ENCODE assay signal across 8 cellular contexts in the genomic region with DNA sequence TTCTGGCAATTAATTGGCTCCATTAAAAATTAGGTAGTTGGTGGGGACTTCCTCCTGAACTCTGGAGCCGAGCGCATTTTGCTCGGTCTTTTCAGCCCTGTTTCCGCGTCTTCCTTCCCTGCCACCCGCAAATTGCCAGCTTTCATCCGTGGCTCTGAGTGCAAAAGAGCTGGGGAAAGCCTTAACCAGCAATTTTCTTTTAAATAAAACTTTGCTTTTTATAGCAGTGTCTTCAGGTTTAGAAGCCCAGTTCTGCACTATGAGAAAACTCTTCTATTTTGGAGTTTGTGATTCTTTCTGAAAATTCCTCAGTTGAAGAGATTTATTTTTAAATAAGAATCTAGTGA. TPM values are rescaled to one million over a fixed set of nuclear protein-coding genes. Genes with fewer than 3 reads are reported as not detected.
DNase-seq lines count a peak whose midpoint lies in the region; ATAC-seq and TF ChIP-seq lines count a peak whose summit lies in the region.

No MANE protein-coding gene starts in this region.

- H3K9me3 Mint-ChIP-seq in CD8-positive, alpha-beta T cell: no peaks in the 10 kb centered on the region
- H3K9me3 Mint-ChIP-seq in nephron: no peaks in the 10 kb centered on the region

- peaks cover 53% of the 10 kb centered on the region for H3K4me1 Mint-ChIP-seq in CD8-positive, alpha-beta T cell (ENCODE audit: low read depth)
- peaks cover 37% of the 10 kb centered on the region for H3K4me1 Mint-ChIP-seq in nephron

- H3K4me3 Mint-ChIP-seq in CD8-positive, alpha-beta T cell: peak overlapping the region; percentile 97
- H3K4me3 Mint-ChIP-seq in nephron: peak overlapping the region; percentile 98 to 99 (median 99)

- POLR2A ChIA-PET in CD8-positive, alpha-beta T cell (lab: Charles Lee): interaction anchor here (0.9 to 1.9 kb wide), 8 partner anchors 9 to 153 kb away, joined by 3 to 9 read pairs (median 3); a partner anchor contains a TSS

- H3K36me3 Mint-ChIP-seq in CD8-positive, alpha-beta T cell: peaks cover 17% of the 10 kb centered on the region
- H3K36me3 Mint-ChIP-seq in nephron (ENCODE audit: low read depth): peaks cover 7% of the 10 kb centered on the region

- CTCF ChIA-PET in CD8-positive, alpha-beta T cell (lab: Charles Lee): interaction anchor here (1.0 to 1.1 kb wide), 3 partner anchors 20 to 155 kb away, joined by 3 to 6 read pairs (median 3); no protein-coding TSS in a partner anchor

- H3K36me3 ChIP-seq in CD8-positive, alpha-beta T cell (ENCODE audit: insufficient read depth, low read length): no peaks in the 10 kb centered on the region

- H3K27ac Mint-ChIP-seq in CD8-positive, alpha-beta T cell: peak overlapping the region; percentile 99
- H3K27ac Mint-ChIP-seq in nephron: peak overlapping the region; percentile 86 to 99 (median 99)

- H3K27ac ChIP-seq in CD8-positive, alpha-beta T cell (ENCODE audit: low read depth, low read length): peak overlapping the region; percentile 72
- H3K27ac ChIP-seq in dorsolateral prefrontal cortex: peak overlapping the region; percentile 68 to 99 (median 96)

- no peaks in the 10 kb centered on the region for H3K9me3 ChIP-seq in CD8-positive, alpha-beta T cell (ENCODE audit: low read length)

- peaks cover 31% of the 10 kb centered on the region for H3K4me1 ChIP-seq in CD8-positive, alpha-beta T cell (ENCODE audit: insufficient read depth, low read length)

- H3K27me3 Mint-ChIP-seq in CD8-positive, alpha-beta T cell (ENCODE audit: low read depth): no peaks in the 10 kb centered on the region
- no peaks in the 10 kb centered on the region for H3K27me3 Mint-ChIP-seq in nephron (ENCODE audit: low read depth)

- no peak for ATAC-seq in CD8-positive, alpha-beta T cell
- ATAC-seq in HG02852 (IDR thresholded peaks at IDR 0.05; ENCODE audit: unreplicated experiment): no peak

- intact Hi-C loops in CD8-positive, alpha-beta T cell (cut with DNase I, micrococcal nuclease): loop anchor here (1.0 to 10.0 kb wide), 11 partner anchors 20 to 1651 kb away; a partner anchor contains a TSS
- intact Hi-C loops in dorsolateral prefrontal cortex (cut with DNase I): loop anchor here (1.0 to 5.0 kb wide), 6 partner anchors 20 to 234 kb away; a partner anchor contains a TSS

- H3K4me3 ChIP-seq in CD8-positive, alpha-beta T cell (ENCODE audit: low read depth, low read length): peak overlapping the region; percentile 64
- peak overlapping the region; percentile 74 to 99 (median 92) for H3K4me3 ChIP-seq in dorsolateral prefrontal cortex

- DNase-seq in CD8-positive, alpha-beta T cell: peak in 1 of 7 experiments; percentile 4
- DNase-seq in MV-4-11 (lab: John Stamatoyannopoulos, UW): peak; percentile 15
- DNase-seq in dorsolateral prefrontal cortex: no peak
- DNase-seq in stimulated activated CD4-positive, alpha-beta T cell treated with anti-CD3 and anti-CD28 coated beads, Interleukin-2, amount 100 ng/mL, for 24 hours: no peak
- DNase-seq in mesenteric fat pad (ENCODE audit: low spot score): no peak
- no peak for DNase-seq in NCI-H526 (lab: John Stamatoyannopoulos, UW)

- no peaks in the 10 kb centered on the region for H3K27me3 ChIP-seq in CD8-positive, alpha-beta T cell (ENCODE audit: insufficient read depth, low read length)
- no peaks in the 10 kb centered on the region for H3K27me3 ChIP-seq in dorsolateral prefrontal cortex

- TF ChIP-seq CTCF in CD8-positive, alpha-beta T cell (IDR thresholded peaks at IDR 0.05): no peak
- TF ChIP-seq CTCF in dorsolateral prefrontal cortex (IDR thresholded peaks at IDR 0.05 in 54 of 56, conservative IDR thresholded peaks at IDR 0.05 in 2 of 56; ENCODE audit: low read depth in 1 of 56, partially characterized antibody in 56 of 56): no peak
- TF ChIP-seq CTCF in nephron (IDR thresholded peaks at IDR 0.05; ENCODE audit: unreplicated experiment in 3 of 3): no peak

RNA-seq across cellular contexts. Expression of a gene that starts 0.7 kb away (rescaled TPM):
- 10 to 100 TPM; 42.5 to 49.1 TPM for total RNA-seq in CD8-positive, alpha-beta T cell
- total RNA-seq in dorsolateral prefrontal cortex (10 to 100 TPM; 25.8 to 51.1 (median 35.6) TPM), mesenteric fat pad (81.7 TPM)

RNA-seq across cellular contexts. Expression of a gene that starts 0.8 kb away (rescaled TPM):
- total RNA-seq in CD8-positive, alpha-beta T cell: under 1 TPM; 0.56 to 0.95 TPM
- total RNA-seq in dorsolateral prefrontal cortex (1 to 10 TPM in 1 of 120 experiments, under 1 TPM in 50, not detected in 69; 0.17 to 1.1 (median 0.34) TPM), mesenteric fat pad (not detected)

RNA-seq across cellular contexts. Expression of a gene that starts 56.0 kb away (rescaled TPM):
- total RNA-seq in CD8-positive, alpha-beta T cell: under 1 TPM in 1 of 2 experiments, not detected in 1; 0.30 TPM
- total RNA-seq in dorsolateral prefrontal cortex: 1 to 10 TPM in 57 of 120 experiments, under 1 TPM in 57, not detected in 6; 0.31 to 4.0 (median 1.0) TPM
- 0.29 TPM for total RNA-seq in mesenteric fat pad
